13 cellular contexts compared by ENCODE assay signal in the genomic region with DNA sequence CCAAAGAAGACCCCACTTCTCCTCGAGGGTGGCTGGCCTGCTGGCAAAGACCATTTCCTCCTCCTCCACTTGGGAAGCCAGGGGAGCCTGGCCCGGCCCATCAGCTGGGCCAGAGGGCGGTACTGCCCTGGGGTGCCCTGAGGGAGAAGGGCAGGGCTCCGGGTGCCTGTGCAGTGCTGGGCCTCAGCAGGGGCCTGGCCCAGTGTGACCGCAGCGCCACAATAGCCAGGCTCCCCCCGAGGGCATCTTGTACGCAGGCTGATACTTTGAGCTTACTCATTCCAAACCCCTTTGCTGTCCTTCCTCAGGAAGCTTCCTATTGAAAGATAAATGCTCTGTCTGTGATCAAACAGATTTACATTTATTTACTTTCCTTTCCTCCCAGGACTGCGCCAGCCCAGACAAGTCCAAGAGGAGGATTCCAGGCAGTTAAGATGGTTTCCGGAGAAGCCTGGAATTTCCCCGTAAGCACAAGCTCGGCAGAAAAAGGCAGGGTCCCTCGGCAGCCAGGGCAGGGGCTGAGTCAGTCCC.
A peak's percentile ranks its signal among the peaks of the same experiment; 100 is the strongest.
DNase-seq lines count a peak whose midpoint lies in the region; ATAC-seq, FAIRE-seq and TF ChIP-seq lines count a peak whose summit lies in the region.
"Had no signal": no experiment of that assay in that cellular context is flagged by ENCODE, and none has a peak within 500 bp of the region (broad histone marks: within the 10 kb centered on the region; RNA-seq: fewer than 3 reads in every experiment).

No MANE protein-coding gene starts in this region.

- intact Hi-C loops in right lobe of liver (cut with DNase I), result loop anchor here in 1 of 2 donors (10.0 kb wide), 1 partner anchor 74 kb away; no protein-coding TSS in a partner anchor
- intact Hi-C loops in activated naive CD4-positive, alpha-beta T cell treated with anti-CD3 and anti-CD28 coated beads for 36 hours (cut with micrococcal nuclease), result no loop called here

- no peaks in the 10 kb centered on the region for H3K36me3 Mint-ChIP-seq in activated naive CD4-positive, alpha-beta T cell treated with anti-CD3 and anti-CD28 coated beads for 36 hours (ENCODE audit: low read depth)

- H3K4me3 Mint-ChIP-seq in activated naive CD4-positive, alpha-beta T cell treated with anti-CD3 and anti-CD28 coated beads for 36 hours, result no peak overlapping the region
- H3K4me3 Mint-ChIP-seq: HFFc6 had no signal

- H3K36me3 ChIP-seq in right lobe of liver, result no peaks in the 10 kb centered on the region
- H3K36me3 ChIP-seq: SJCRH30 had no signal

- no peak overlapping the region for H3K4me3 ChIP-seq in right lobe of liver
- H3K4me3 ChIP-seq: SJCRH30 had no signal

- no peak for TF ChIP-seq POLR2A in right lobe of liver (IDR thresholded peaks at IDR 0.05)

- no peaks in the 10 kb centered on the region for H3K27me3 ChIP-seq in right lobe of liver
- H3K27me3 ChIP-seq: SJCRH30 had no signal

- H3K9me3 Mint-ChIP-seq in activated naive CD4-positive, alpha-beta T cell treated with anti-CD3 and anti-CD28 coated beads for 36 hours, result no peaks in the 10 kb centered on the region
- H3K9me3 Mint-ChIP-seq: HFFc6 had no signal

- WGBS in right lobe of liver (ENCODE audit: insufficient coverage, low coverage, low lambda C conversion rate, missing lambda C conversion rate), result 7% methylated on average over 3 of the region's 13 CpGs

- no peak for TF ChIP-seq CTCF in right lobe of liver (IDR thresholded peaks at IDR 0.05)

- H3K27ac ChIP-seq in right lobe of liver, result peak overlapping the region in 2 of 3 donors; percentile 39 to 62
- H3K27ac ChIP-seq: SJCRH30 had no signal

- no peak overlapping the region for H3K27ac Mint-ChIP-seq in activated naive CD4-positive, alpha-beta T cell treated with anti-CD3 and anti-CD28 coated beads for 36 hours
- H3K27ac Mint-ChIP-seq: HFFc6 had no signal

- H3K27me3 Mint-ChIP-seq in activated naive CD4-positive, alpha-beta T cell treated with anti-CD3 and anti-CD28 coated beads for 36 hours (ENCODE audit: low read depth), result no peaks in the 10 kb centered on the region

- no peaks in the 10 kb centered on the region for H3K4me1 Mint-ChIP-seq in activated naive CD4-positive, alpha-beta T cell treated with anti-CD3 and anti-CD28 coated beads for 36 hours (ENCODE audit: low read depth)

- ATAC-seq in right lobe of liver (peak; percentile 4 to 55 (median 12)), GM21825 (IDR thresholded peaks at IDR 0.05; ENCODE audit: unreplicated experiment) (no peak)

- H3K9me3 ChIP-seq in right lobe of liver, result no peaks in the 10 kb centered on the region
- H3K9me3 ChIP-seq: SJCRH30 had no signal

- CTCF ChIA-PET in activated naive CD4-positive, alpha-beta T cell treated with anti-CD3 and anti-CD28 coated beads for 36 hours (lab: Charles Lee), result no interaction called here

- FAIRE-seq in urothelium cell line (lab: Jason Lieb, UNC), result no peak
- FAIRE-seq: A204.1 had no signal

- peaks cover 0 to 43% (median 22%) of the 10 kb centered on the region in 4 donors for H3K4me1 ChIP-seq in right lobe of liver
- H3K4me1 ChIP-seq: SJCRH30 had no signal

- peak; percentile 66 for DNase-seq in NCI-H510A treated with DMSO at 0.1 percent for 48 hours (lab: John Stamatoyannopoulos, UW)
- no peak for DNase-seq in NCI-H510A (lab: John Stamatoyannopoulos, UW)
- DNase-seq in brain pericyte (ENCODE audit: low read depth, low spot score), result peak; percentile 21
- DNase-seq in right lobe of liver, result peak in 2 of 3 donors; percentile 43 to 46
- peak; percentile 22 for DNase-seq in urothelium cell line (ENCODE audit: low spot score)
- no peak for DNase-seq in GM03348 (ENCODE audit: low spot score)
- DNase-seq in activated naive CD4-positive, alpha-beta T cell treated with anti-CD3 and anti-CD28 coated beads for 36 hours, result no peak
- DNase-seq: activated CD8-positive, alpha-beta memory T cell treated with anti-CD3 and anti-CD28 coated beads, Interleukin-2, amount 50 U/mL, for 4 hours; HFFc6; stimulated activated CD4-positive, alpha-beta T cell treated with anti-CD3 and anti-CD28 coated beads, Interleukin-2, amount 100 ng/mL, for 24 hours had no signal

Comparison
In these comparisons a context has a peak if more than half of its experiments do, and no peak if none do; other contexts are left out.
1. DNase-seq: peak in NCI-H510A treated with DMSO at 0.1 percent for 48 hours (single experiment), brain pericyte (single experiment), right lobe of liver (2 of 3) and urothelium cell line (single experiment); none in NCI-H510A (single experiment), GM03348 (single experiment) and activated naive CD4-positive, alpha-beta T cell treated with anti-CD3 and anti-CD28 coated beads for 36 hours (single experiment).